ENCODE assay signal across 15 cellular contexts in genomic region chr1:242205622-242206489, GRCh38.
A peak's percentile ranks its signal among the peaks of the same experiment; 100 is the strongest.
DNase-seq lines count a peak whose midpoint lies in the region.
"Had no signal": no experiment of that assay in that cellular context is flagged by ENCODE, and none has a peak within 500 bp of the region (broad histone marks: within the 10 kb centered on the region; RNA-seq: fewer than 3 reads in every experiment).

No MANE protein-coding gene starts in this region.

- peaks cover 0 to 2% (median 0%) of the 10 kb centered on the region in 5 donors for H3K27me3 ChIP-seq in subcutaneous abdominal adipose tissue (ENCODE audit: control insufficient read depth in 5 of 5, insufficient read depth in 4 of 5, low read length in 5 of 5)
- H3K27me3 ChIP-seq: thyroid gland had no signal

- no peaks in the 10 kb centered on the region for H3K36me3 Mint-ChIP-seq in activated T-cell treated with anti-CD3 and anti-CD28 coated beads, Interleukin-2, amount 50 U/mL, for 24 hours (ENCODE audit: low read depth)
- H3K36me3 Mint-ChIP-seq: activated naive CD8-positive, alpha-beta T cell treated with anti-CD3 and anti-CD28 coated beads for 36 hours; CD4-positive, CD25-positive, alpha-beta regulatory T cell; memory B cell had no signal

- peaks cover 0 to 2% (median 0%) of the 10 kb centered on the region in 5 donors for H3K9me3 ChIP-seq in subcutaneous abdominal adipose tissue (ENCODE audit: control insufficient read depth in 5 of 5, low read length in 5 of 5)
- H3K9me3 ChIP-seq: thyroid gland had no signal

- H3K27me3 Mint-ChIP-seq in activated T-cell treated with anti-CD3 and anti-CD28 coated beads, Interleukin-2, amount 50 U/mL, for 24 hours, result peaks cover 14% of the 10 kb centered on the region
- H3K27me3 Mint-ChIP-seq: CD4-positive, CD25-positive, alpha-beta regulatory T cell; dendritic cell treated with granulocyte-macrophage colony-stimulating factor and Interleukin-4, amounts not matched to agents 40 ng/mL and 50 ng/mL, for 4 days had no signal

- no peak overlapping the region for H3K4me3 Mint-ChIP-seq in activated T-cell treated with anti-CD3 and anti-CD28 coated beads, Interleukin-2, amount 50 U/mL, for 24 hours
- H3K4me3 Mint-ChIP-seq: activated naive CD8-positive, alpha-beta T cell treated with anti-CD3 and anti-CD28 coated beads for 36 hours; CD4-positive, CD25-positive, alpha-beta regulatory T cell; dendritic cell treated with granulocyte-macrophage colony-stimulating factor and Interleukin-4, amounts not matched to agents 40 ng/mL and 50 ng/mL, for 4 days; memory B cell had no signal

- no peak overlapping the region for H3K27ac Mint-ChIP-seq in activated T-cell treated with anti-CD3 and anti-CD28 coated beads, Interleukin-2, amount 50 U/mL, for 24 hours
- H3K27ac Mint-ChIP-seq: activated naive CD8-positive, alpha-beta T cell treated with anti-CD3 and anti-CD28 coated beads for 36 hours; CD4-positive, CD25-positive, alpha-beta regulatory T cell; dendritic cell treated with granulocyte-macrophage colony-stimulating factor and Interleukin-4, amounts not matched to agents 40 ng/mL and 50 ng/mL, for 4 days; memory B cell had no signal

- DNase-seq in LHCN-M2 (ENCODE audit: low read depth) (peak; percentile 53), amniotic epithelial cell (ENCODE audit: low read depth) (peak; percentile 29), hippocampal formation (lab: John Stamatoyannopoulos, UW) (peak; percentile 36 to 47), kidney glomerular epithelial cell (lab: John Stamatoyannopoulos, UW) (no peak), NCI-H1105 (lab: John Stamatoyannopoulos, UW) (no peak)
- DNase-seq in activated T-cell treated with anti-CD3 and anti-CD28 coated beads, Interleukin-2, amount 50 U/mL, for 24 hours, result no peak
- DNase-seq: activated naive CD8-positive, alpha-beta T cell treated with anti-CD3 and anti-CD28 coated beads for 36 hours; CD4-positive, CD25-positive, alpha-beta regulatory T cell; H7; stimulated activated CD4-positive, alpha-beta T cell treated with anti-CD3 and anti-CD28 coated beads, Interleukin-15, amount 100 ng/mL, for 24 hours; thyroid gland had no signal

- peak overlapping the region; percentile 19 for H3K27ac ChIP-seq in subcutaneous abdominal adipose tissue (ENCODE audit: low read depth, low read length)
- H3K27ac ChIP-seq: KMS-11, thyroid gland had no signal

- no peaks in the 10 kb centered on the region for H3K4me1 Mint-ChIP-seq in activated T-cell treated with anti-CD3 and anti-CD28 coated beads, Interleukin-2, amount 50 U/mL, for 24 hours (ENCODE audit: low read depth)
- H3K4me1 Mint-ChIP-seq: activated naive CD8-positive, alpha-beta T cell treated with anti-CD3 and anti-CD28 coated beads for 36 hours; CD4-positive, CD25-positive, alpha-beta regulatory T cell; memory B cell had no signal

- no peak overlapping the region for H3K4me3 ChIP-seq in subcutaneous abdominal adipose tissue (ENCODE audit: low read depth in 1 of 5, low read length in 5 of 5)
- H3K4me3 ChIP-seq: thyroid gland had no signal

- H3K9me3 Mint-ChIP-seq in activated T-cell treated with anti-CD3 and anti-CD28 coated beads, Interleukin-2, amount 50 U/mL, for 24 hours, result no peaks in the 10 kb centered on the region
- H3K9me3 Mint-ChIP-seq: activated naive CD8-positive, alpha-beta T cell treated with anti-CD3 and anti-CD28 coated beads for 36 hours; dendritic cell treated with granulocyte-macrophage colony-stimulating factor and Interleukin-4, amounts not matched to agents 40 ng/mL and 50 ng/mL, for 4 days; memory B cell had no signal

- H3K4me1 ChIP-seq in subcutaneous abdominal adipose tissue (ENCODE audit: control insufficient read depth in 5 of 5, insufficient read depth in 5 of 5, low read length in 5 of 5), result peaks cover 0 to 22% (median 2%) of the 10 kb centered on the region in 5 donors
- H3K4me1 ChIP-seq: thyroid gland had no signal

- H3K9ac ChIP-seq in subcutaneous abdominal adipose tissue (ENCODE audit: low read length in 5 of 5), result no peak overlapping the region
- H3K9ac ChIP-seq: KMS-11 had no signal

- H3K36me3 ChIP-seq in subcutaneous abdominal adipose tissue (ENCODE audit: control insufficient read depth in 5 of 5, insufficient read depth in 5 of 5, low read length in 5 of 5), result no peaks in the 10 kb centered on the region
- H3K36me3 ChIP-seq: thyroid gland had no signal

Comparison
In these comparisons a context has a peak if more than half of its experiments do, and no peak if none do; other contexts are left out.
1. DNase-seq: peak in LHCN-M2 (single experiment), amniotic epithelial cell (single experiment) and hippocampal formation (2 of 2); none in activated T-cell treated with anti-CD3 and anti-CD28 coated beads, Interleukin-2, amount 50 U/mL, for 24 hours (single experiment), kidney glomerular epithelial cell (single experiment) and NCI-H1105 (single experiment).